Comparison of ENCODE assay signal across 29 cellular contexts in the genomic region with DNA sequence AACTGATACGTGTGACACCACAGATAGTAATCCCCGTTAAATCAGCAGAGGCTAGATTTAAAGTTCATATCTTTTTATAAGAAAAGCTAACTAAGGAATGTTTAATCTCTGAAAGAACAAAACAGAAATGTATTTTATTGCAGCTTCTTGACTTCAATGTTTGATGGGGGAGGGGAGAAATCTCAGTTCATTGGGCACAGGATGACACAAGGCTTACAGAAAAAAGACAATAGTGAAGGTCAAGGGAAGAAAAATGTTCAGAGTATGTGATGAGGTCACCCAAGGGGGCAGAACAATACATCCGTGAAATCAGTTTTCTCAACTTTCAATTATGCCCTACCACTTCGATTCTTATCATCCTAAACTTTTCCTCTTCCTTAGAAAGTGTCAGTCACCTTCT.
"Had no signal": no experiment of that assay in that cellular context is flagged by ENCODE, and none has a peak within 500 bp of the region (broad histone marks: within the 10 kb centered on the region; RNA-seq: fewer than 3 reads in every experiment).

No MANE protein-coding gene starts in this region.

- H3K36me3 Mint-ChIP-seq: naive B cell; natural killer cell treated with Interleukin-12 subunit alpha and Interleukin-12 subunit beta and Interleukin-15 and Interleukin-18, amount 100 ng/mL, for 72 hours had no signal

- DNase-seq: cerebellar nuclear complex; cortex of kidney; dorsolateral prefrontal cortex; effector CD4-positive, alpha-beta T cell; foreskin keratinocyte; mucosa of descending colon; naive B cell; stimulated activated CD4-positive, alpha-beta T cell treated with anti-CD3 and anti-CD28 coated beads, Interleukin-12 subunit alpha, Interleukin-12 subunit beta, amount 100 ng/mL, for 4 hours; stimulated activated CD4-positive, alpha-beta T cell treated with anti-CD3 and anti-CD28 coated beads, Interleukin-4, amount 100 ng/mL, for 4 hours; stimulated activated naive CD8-positive, alpha-beta T cell treated with anti-CD3 and anti-CD28 coated beads, Interleukin-15, Interleukin-2, amounts not matched to agents 100 U/mL and 50 U/mL, for 24 hours; substantia nigra; testis; tibial artery had no signal

- H3K9me3 Mint-ChIP-seq: memory B cell; naive B cell; natural killer cell treated with Interleukin-12 subunit alpha and Interleukin-12 subunit beta and Interleukin-15 and Interleukin-18, amount 100 ng/mL, for 72 hours; stimulated activated memory B cell treated with anti-CD40 and anti-IgM and Interleukin-4, amounts not matched to agents 10 μg/mL and 1 μg/mL and 100 μg/mL, for 72 hours had no signal

- H3K4me1 Mint-ChIP-seq: memory B cell; naive B cell; stimulated activated memory B cell treated with anti-CD40 and anti-IgM and Interleukin-4, amounts not matched to agents 10 μg/mL and 1 μg/mL and 100 μg/mL, for 72 hours had no signal

- H3K4me3 Mint-ChIP-seq: memory B cell; mesothelial cell of epicardium; naive B cell; natural killer cell treated with Interleukin-12 subunit alpha and Interleukin-12 subunit beta and Interleukin-15 and Interleukin-18, amount 100 ng/mL, for 72 hours; neural crest cell; stimulated activated memory B cell treated with anti-CD40 and anti-IgM and Interleukin-4, amounts not matched to agents 10 μg/mL and 1 μg/mL and 100 μg/mL, for 72 hours; type B pancreatic cell had no signal

- H3K9me3 ChIP-seq: mucosa of descending colon, neutrophil, prostate gland, testis, tibial artery had no signal

- H3K4me1 ChIP-seq: foreskin keratinocyte, prostate gland, right atrium auricular region, testis, tibial artery had no signal

- H3K27ac Mint-ChIP-seq: memory B cell; mesothelial cell of epicardium; naive B cell; natural killer cell treated with Interleukin-12 subunit alpha and Interleukin-12 subunit beta and Interleukin-15 and Interleukin-18, amount 100 ng/mL, for 72 hours; stimulated activated memory B cell treated with anti-CD40 and anti-IgM and Interleukin-4, amounts not matched to agents 10 μg/mL and 1 μg/mL and 100 μg/mL, for 72 hours; type B pancreatic cell had no signal

- H3K27ac ChIP-seq: epithelial cell of prostate, esophagus muscularis mucosa, foreskin keratinocyte, gastroesophageal sphincter, neutrophil, prostate gland, right atrium auricular region, testis, tibial artery had no signal

- H3K36me3 ChIP-seq: esophagus muscularis mucosa, gastroesophageal sphincter, neutrophil, prostate gland, right atrium auricular region, tibial artery had no signal

- ATAC-seq: foreskin keratinocyte; gastroesophageal sphincter; left lobe of liver; mucosa of descending colon; natural killer cell treated with Interleukin-12 subunit alpha and Interleukin-12 subunit beta and Interleukin-15 and Interleukin-18, amount 100 ng/mL, for 72 hours; sciatic nerve; stimulated activated memory B cell treated with anti-CD40 and anti-IgM and Interleukin-4, amounts not matched to agents 10 μg/mL and 1 μg/mL and 100 μg/mL, for 72 hours; stimulated activated naive CD8-positive, alpha-beta T cell treated with anti-CD3 and anti-CD28 coated beads, Interleukin-15, Interleukin-2, amounts not matched to agents 100 U/mL and 50 U/mL, for 24 hours had no signal

- H3K4me3 ChIP-seq: dorsolateral prefrontal cortex, esophagus muscularis mucosa, gastroesophageal sphincter, lung, mucosa of descending colon, prostate gland, right atrium auricular region, smooth muscle cell, testis, tibial artery had no signal

- H3K27me3 ChIP-seq: dorsolateral prefrontal cortex, esophagus muscularis mucosa, foreskin keratinocyte, gastroesophageal sphincter, neutrophil, right atrium auricular region, testis, tibial artery had no signal

- H3K27me3 Mint-ChIP-seq: memory B cell; naive B cell; stimulated activated memory B cell treated with anti-CD40 and anti-IgM and Interleukin-4, amounts not matched to agents 10 μg/mL and 1 μg/mL and 100 μg/mL, for 72 hours; type B pancreatic cell had no signal
